In genomic region chr2:104685591-104685990, GRCh38 we compare ENCODE assay signal across 17 cellular contexts.
A peak's percentile ranks its signal among the peaks of the same experiment; 100 is the strongest.
DNase-seq lines count a peak whose midpoint lies in the region; ATAC-seq and TF ChIP-seq lines count a peak whose summit lies in the region.
"Had no signal": no experiment of that assay in that cellular context is flagged by ENCODE, and none has a peak within 500 bp of the region (broad histone marks: within the 10 kb centered on the region; RNA-seq: fewer than 3 reads in every experiment).

No MANE protein-coding gene starts in this region.

- ATAC-seq in GM18520 (IDR thresholded peaks at IDR 0.05; ENCODE audit: unreplicated experiment), result no peak
- ATAC-seq: HCT116, K562 had no signal

- H3K27ac Mint-ChIP-seq in MCF 10A (ENCODE audit: low read depth, unreplicated experiment) (no peak overlapping the region), endodermal cell (no peak overlapping the region)
- H3K27ac Mint-ChIP-seq: CD8-positive, alpha-beta memory T cell had no signal

- H3K9me3 Mint-ChIP-seq in MCF 10A (ENCODE audit: unreplicated experiment), result no peaks in the 10 kb centered on the region
- no peaks in the 10 kb centered on the region for H3K9me3 Mint-ChIP-seq in endodermal cell

- H3K9me3 ChIP-seq in breast epithelium, result no peaks in the 10 kb centered on the region
- H3K9me3 ChIP-seq in endodermal cell (ENCODE audit: control insufficient read depth, low read length), result no peaks in the 10 kb centered on the region
- H3K9me3 ChIP-seq: BLaER1 had no signal

- H3K27me3 Mint-ChIP-seq in MCF 10A (ENCODE audit: insufficient read depth, unreplicated experiment) (peaks cover 22% of the 10 kb centered on the region), endodermal cell (ENCODE audit: insufficient read depth) (no peaks in the 10 kb centered on the region)

- POLR2A ChIA-PET in MCF 10A (lab: Yijun Ruan, JAX), result no interaction called here

- H3K4me3 ChIP-seq in breast epithelium (no peak overlapping the region), endodermal cell (ENCODE audit: low read length) (no peak overlapping the region)
- H3K4me3 ChIP-seq: BLaER1, GM23248, K562 had no signal

- no peak overlapping the region for H3K27ac ChIP-seq in breast epithelium
- H3K27ac ChIP-seq in caudate nucleus (ENCODE audit: low read depth, low read length), result no peak overlapping the region
- no peak overlapping the region for H3K27ac ChIP-seq in endodermal cell (ENCODE audit: low read depth, low read length)
- H3K27ac ChIP-seq: BLaER1, GM23248, HL-60 had no signal

- peaks cover 6% of the 10 kb centered on the region for H3K4me1 Mint-ChIP-seq in MCF 10A (ENCODE audit: insufficient read depth, unreplicated experiment)
- no peaks in the 10 kb centered on the region for H3K4me1 Mint-ChIP-seq in endodermal cell
- H3K4me1 Mint-ChIP-seq: CD8-positive, alpha-beta memory T cell had no signal

- WGBS in endodermal cell (ENCODE audit: insufficient coverage in 1 of 2, insufficient read length in 1 of 2), 2 experiments, result 68 to 79% methylated on average over 2 to 4 of the region's 4 CpGs

- no peak overlapping the region for H3K9ac ChIP-seq in endodermal cell (ENCODE audit: extremely low read depth, low read length, poor library complexity, severe bottlenecking)
- H3K9ac ChIP-seq: BLaER1, GM23248 had no signal

- H3K4me1 ChIP-seq in breast epithelium, result no peaks in the 10 kb centered on the region
- H3K4me1 ChIP-seq in endodermal cell (ENCODE audit: control insufficient read depth, insufficient read depth, low read length), result no peaks in the 10 kb centered on the region
- H3K4me1 ChIP-seq: BLaER1 had no signal

- TF ChIP-seq CTCF in MCF 10A (IDR thresholded peaks at IDR 0.05; ENCODE audit: unreplicated experiment) (no peak), breast epithelium (IDR thresholded peaks at IDR 0.05) (no peak), endodermal cell (conservative IDR thresholded peaks at IDR 0.05) (no peak)

- no peak for TF ChIP-seq POLR2A in breast epithelium (IDR thresholded peaks at IDR 0.05)

- H3K36me3 Mint-ChIP-seq in MCF 10A (ENCODE audit: insufficient read depth, unreplicated experiment) (no peaks in the 10 kb centered on the region), endodermal cell (ENCODE audit: low read depth) (no peaks in the 10 kb centered on the region)
- H3K36me3 Mint-ChIP-seq: CD8-positive, alpha-beta memory T cell had no signal

- BruUV-seq in MCF 10A (replicated peaks; lab: Mats Ljungman, UMichigan), result no TSS peak

- no peak overlapping the region for H3K4me3 Mint-ChIP-seq in MCF 10A (ENCODE audit: unreplicated experiment)
- H3K4me3 Mint-ChIP-seq in endodermal cell, result no peak overlapping the region
- H3K4me3 Mint-ChIP-seq: CD8-positive, alpha-beta memory T cell had no signal

- CTCF ChIA-PET in MCF 10A (lab: Yijun Ruan, JAX), result interaction anchor here (0.6 kb wide), 1 partner anchor 383 kb away, joined by 3 read pairs; no protein-coding TSS in a partner anchor

- H3K27me3 ChIP-seq in breast epithelium, result no peaks in the 10 kb centered on the region
- no peaks in the 10 kb centered on the region for H3K27me3 ChIP-seq in endodermal cell (ENCODE audit: control insufficient read depth, insufficient read depth, low read length, poor library complexity, severe bottlenecking)
- H3K27me3 ChIP-seq: BLaER1 had no signal

- DNase-seq in MCF 10A (ENCODE audit: unreplicated experiment) (peak; percentile 39), breast epithelium (ENCODE audit: low spot score in 2 of 2) (no peak), caudate nucleus (lab: John Stamatoyannopoulos, UW) (peak in 34 of 61 donors; percentile 6 to 86 (median 40)), putamen (ENCODE audit: low spot score) (peak; percentile 70), NOMO-1 treated with dmso at 0.1 percent for 144 hours (lab: John Stamatoyannopoulos, UW; ENCODE audit: unreplicated experiment) (no peak), endodermal cell (no peak)
- DNase-seq: 8988T; AML-193; CD8-positive, alpha-beta memory T cell; DMS79 treated with DMSO at 0.1 percent for 48 hours; GDM1; GM23248 had no signal

- intact Hi-C loops in MCF 10A (cut with micrococcal nuclease), result no loop called here
- intact Hi-C loops in breast epithelium (cut with DNase I; ENCODE audit: low total_unique reads), result no loop called here

- H3K36me3 ChIP-seq in breast epithelium (no peaks in the 10 kb centered on the region), endodermal cell (ENCODE audit: control insufficient read depth, insufficient read depth, low read length) (no peaks in the 10 kb centered on the region)
- H3K36me3 ChIP-seq: BLaER1 had no signal

Comparison
In these comparisons a context has a peak if more than half of its experiments do, and no peak if none do; other contexts are left out.
1. DNase-seq: peak in MCF 10A (single experiment), caudate nucleus (34 of 61) and putamen (single experiment); none in breast epithelium (0 of 2), NOMO-1 treated with dmso at 0.1 percent for 144 hours (single experiment) and endodermal cell (single experiment).